In genomic region chr12:124940143-124940392, GRCh38 we compare ENCODE assay signal across 8 cellular contexts.
A peak's percentile ranks its signal among the peaks of the same experiment; 100 is the strongest.
DNase-seq lines count a peak whose midpoint lies in the region; ATAC-seq and TF ChIP-seq lines count a peak whose summit lies in the region.

No MANE protein-coding gene starts in this region.

- no peak for TF ChIP-seq RAD21 in Ishikawa (IDR thresholded peaks at IDR 0.05; ENCODE audit: low read depth)

- TF ChIP-seq CTCF in retinal pigment epithelial cell (conservative IDR thresholded peaks at IDR 0.05; ENCODE audit: low read depth, low read length), result no peak

- H3K36me3 ChIP-seq in endocrine pancreas (ENCODE audit: control insufficient read depth, insufficient read depth, low read length), result no peaks in the 10 kb centered on the region

- peaks cover 4% of the 10 kb centered on the region for H3K4me1 ChIP-seq in endocrine pancreas (ENCODE audit: control insufficient read depth, insufficient read depth, low read length)

- no peak for DNase-seq in retinal pigment epithelial cell (ENCODE audit: low read depth)
- no peak for DNase-seq in LoVo (ENCODE audit: low spot score)
- no peak for DNase-seq in C1 segment of cervical spinal cord (lab: John Stamatoyannopoulos, UW)
- no peak for DNase-seq in NCI-H748 treated with DMSO at 0.1 percent for 48 hours (lab: John Stamatoyannopoulos, UW)
- no peak for DNase-seq in COLO668 (lab: John Stamatoyannopoulos, UW; ENCODE audit: unreplicated experiment)

- H3K9me3 ChIP-seq in endocrine pancreas (ENCODE audit: control insufficient read depth, low read length), result no peaks in the 10 kb centered on the region

- ATAC-seq in GM18505 (IDR thresholded peaks at IDR 0.05; ENCODE audit: unreplicated experiment), result peak; percentile 2

- no peak for TF ChIP-seq POLR2A in GM18505 (IDR thresholded peaks at IDR 0.05; ENCODE audit: borderline replicate concordance, extremely low read depth, insufficient read depth, insufficient read length)

- H3K27me3 ChIP-seq in endocrine pancreas (ENCODE audit: control insufficient read depth, insufficient read depth, low read length), result no peaks in the 10 kb centered on the region

- H3K4me3 ChIP-seq in endocrine pancreas (ENCODE audit: control insufficient read depth, insufficient read depth, low read length) (peak overlapping the region; percentile 90), retinal pigment epithelial cell (ENCODE audit: low read length) (peak overlapping the region; percentile 65)

- no peak overlapping the region for H3K9ac ChIP-seq in endocrine pancreas (ENCODE audit: control insufficient read depth, insufficient read depth, low read length)

- no peak for TF ChIP-seq EP300 in Ishikawa (IDR thresholded peaks at IDR 0.05; ENCODE audit: borderline replicate concordance)

TF ChIP-seq in Ishikawa, 13 proteins besides CTCF, POLR2A, EP300 and RAD21:
- TF ChIP-seq USF1 (IDR thresholded peaks at IDR 0.05) (no peak), YY1 (IDR thresholded peaks at IDR 0.05; ENCODE audit: low read depth) (peak; percentile 76), FOXM1 (IDR thresholded peaks at IDR 0.05; ENCODE audit: borderline replicate concordance, low read depth) (no peak), CEBPB (IDR thresholded peaks at IDR 0.05) (no peak), ZBTB7A (IDR thresholded peaks at IDR 0.05; ENCODE audit: low read depth) (no peak), NFIC (IDR thresholded peaks at IDR 0.05) (0 out of 2 replicates have a peak, but pooled peaks have one; percentile 38), TCF12 (IDR thresholded peaks at IDR 0.05; ENCODE audit: low read depth) (no peak), TAF1 (IDR thresholded peaks at IDR 0.05; ENCODE audit: low read depth) (0 out of 2 replicates have a peak, but pooled peaks have one; percentile 20), CREB1 (IDR thresholded peaks at IDR 0.05; ENCODE audit: low read depth) (no peak), REST (IDR thresholded peaks at IDR 0.05; ENCODE audit: low read depth) (no peak), TEAD4 (IDR thresholded peaks at IDR 0.05) (no peak; the same call in 1 of the 2 replicates), EGR1 (IDR thresholded peaks at IDR 0.05) (no peak)
- TF ChIP-seq, protein P1, sequence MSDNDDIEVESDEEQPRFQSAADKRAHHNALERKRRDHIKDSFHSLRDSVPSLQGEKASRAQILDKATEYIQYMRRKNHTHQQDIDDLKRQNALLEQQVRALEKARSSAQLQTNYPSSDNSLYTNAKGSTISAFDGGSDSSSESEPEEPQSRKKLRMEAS (IDR thresholded peaks at IDR 0.05), result no peak
